Comparison of ENCODE assay signal across 8 cellular contexts in the genomic region with DNA sequence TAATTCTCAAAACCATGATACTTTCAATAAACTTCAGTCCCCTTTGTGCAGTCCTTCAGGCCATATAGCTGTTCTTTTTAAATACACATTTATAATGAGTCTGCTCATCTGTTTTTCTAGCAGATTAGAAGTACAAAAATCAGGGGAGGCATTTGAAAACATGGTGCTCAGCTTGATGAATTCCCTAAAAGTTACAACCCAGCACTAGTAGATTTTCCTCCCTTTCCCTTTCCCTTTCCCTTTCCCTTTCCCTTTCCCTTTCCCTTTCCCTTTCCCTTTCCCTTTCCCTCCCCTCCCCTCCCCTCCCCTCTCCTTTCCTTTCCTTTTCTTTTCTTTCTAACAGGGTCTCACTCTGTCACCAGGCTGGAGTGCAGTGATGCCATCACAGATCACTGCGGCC.
"Had no signal": no experiment of that assay in that cellular context is flagged by ENCODE, and none has a peak within 500 bp of the region (broad histone marks: within the 10 kb centered on the region; RNA-seq: fewer than 3 reads in every experiment).

No MANE protein-coding gene starts in this region.

- H3K4me1 ChIP-seq: HAP-1 had no signal

- H3K36me3 ChIP-seq: HAP-1 had no signal

- H3K9me3 Mint-ChIP-seq: HFFc6 had no signal

- H3K9me3 ChIP-seq: HAP-1 had no signal

- H3K4me3 ChIP-seq: GM23248, HAP-1, K562 had no signal

- H2AFZ ChIP-seq: GM23248 had no signal

- DNase-seq: GM23248, GOT3, H7, HFFc6, IMR-90 had no signal

- H3K9ac ChIP-seq: GM23248 had no signal

- H3K27ac ChIP-seq: GM23248, HL-60 had no signal

- H3K4me3 Mint-ChIP-seq: HFFc6 had no signal

- H3K27ac Mint-ChIP-seq: HFFc6 had no signal
